8 cellular contexts compared by ENCODE assay signal in the genomic region with DNA sequence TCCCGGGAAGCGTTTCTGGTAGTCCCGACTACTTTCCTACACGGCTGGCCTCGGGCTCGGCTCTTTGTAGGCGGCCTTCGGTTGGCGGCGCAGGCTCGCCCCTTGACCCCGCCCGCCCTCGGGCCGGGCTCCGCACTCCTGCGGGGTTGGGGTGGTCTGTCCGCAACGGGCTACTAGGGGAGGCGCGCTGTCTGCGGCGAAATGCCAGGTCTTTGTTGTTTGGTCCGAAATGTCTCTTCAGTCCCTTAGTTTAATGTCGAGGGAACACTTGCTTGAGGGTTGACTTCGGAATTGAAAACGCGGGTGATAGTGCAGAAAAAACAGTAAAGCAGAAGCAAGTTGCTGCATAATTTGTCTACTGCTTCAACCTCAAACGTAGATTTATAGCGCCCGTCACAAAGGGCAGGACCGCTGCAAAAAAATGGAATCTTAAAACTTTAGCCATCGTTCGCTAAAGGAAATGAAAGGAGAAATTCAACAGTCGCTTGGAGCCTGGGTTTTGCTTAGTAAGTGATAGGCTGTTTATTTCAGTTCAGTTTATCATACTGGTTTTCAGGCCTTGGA. TPM values are rescaled to one million over a fixed set of nuclear protein-coding genes. Genes with fewer than 3 reads are reported as not detected.
DNase-seq lines count a peak whose midpoint lies in the region; ATAC-seq and TF ChIP-seq lines count a peak whose summit lies in the region.

No MANE protein-coding gene starts in this region.

- peaks cover 0 to 9% of the 10 kb centered on the region in 2 experiments for H3K4me1 ChIP-seq in trophoblast cell (ENCODE audit: control insufficient read depth in 1 of 2, insufficient read depth in 2 of 2, low read length in 2 of 2)

- no peak overlapping the region for H2AK5ac ChIP-seq in trophoblast cell (ENCODE audit: low read length)

- peak overlapping the region; percentile 74 for H4K91ac ChIP-seq in trophoblast cell (ENCODE audit: low read depth, low read length)

- H3K4ac ChIP-seq in trophoblast cell (ENCODE audit: low read depth, low read length): no peak overlapping the region

- H3K27me3 Mint-ChIP-seq in CD14-positive monocyte (ENCODE audit: low read depth in 3 of 3): peaks cover 0 to 2% (median 0%) of the 10 kb centered on the region in 3 donors

- no peak overlapping the region for H3K23ac ChIP-seq in trophoblast cell (ENCODE audit: low read length)

- no peaks in the 10 kb centered on the region for H3K27me3 ChIP-seq in trophoblast cell (ENCODE audit: insufficient read depth, low read length)

- H2BK120ac ChIP-seq in trophoblast cell (ENCODE audit: insufficient read depth, low read length, poor library complexity): peak overlapping the region; percentile 77

- H3K4me1 Mint-ChIP-seq in CD14-positive monocyte: peaks cover 64% of the 10 kb centered on the region

- H2BK12ac ChIP-seq in trophoblast cell (ENCODE audit: low read length): no peak overlapping the region

- H3K27ac ChIP-seq in trophoblast cell (ENCODE audit: low read depth, low read length): peak overlapping the region; percentile 91

- H3K9ac ChIP-seq in trophoblast cell (ENCODE audit: low read length): peak overlapping the region; percentile 91

- peak overlapping the region; percentile 74 for H3K4me2 ChIP-seq in trophoblast cell (ENCODE audit: low read length)

- no peak for DNase-seq in CD14-positive monocyte (ENCODE audit: low spot score)
- DNase-seq in SW480 (ENCODE audit: low spot score): peak; percentile 14
- DNase-seq in fibroblast of villous mesenchyme (ENCODE audit: low read depth): peak; percentile 55
- peak in 1 of 2 donors; percentile 44 for DNase-seq in trophoblast cell
- DNase-seq in T1000 (lab: John Stamatoyannopoulos, UW): no peak
- DNase-seq in EL: no peak

- H3K36me3 ChIP-seq in trophoblast cell (ENCODE audit: control insufficient read depth in 1 of 2, insufficient read depth in 2 of 2, low read length in 2 of 2): peaks cover 0 to 5% of the 10 kb centered on the region in 2 experiments

- H3K27ac Mint-ChIP-seq in CD14-positive monocyte: peak overlapping the region; percentile 84 to 98 (median 95)

- TF ChIP-seq CTCF in CD14-positive monocyte (IDR thresholded peaks at IDR 0.05) (no peak), fibroblast of villous mesenchyme (IDR thresholded peaks at IDR 0.05; ENCODE audit: insufficient read depth, low read depth, low read length) (no peak)

- H3K9me3 ChIP-seq in trophoblast cell (ENCODE audit: insufficient read depth, low read depth, low read length): no peaks in the 10 kb centered on the region

- H2BK5ac ChIP-seq in trophoblast cell (ENCODE audit: low read depth, low read length, poor library complexity): peak overlapping the region; percentile 74

- ATAC-seq in GM19328 (IDR thresholded peaks at IDR 0.05; ENCODE audit: unreplicated experiment): peak; percentile 45
- peak; percentile 46 for ATAC-seq in HG03342 (IDR thresholded peaks at IDR 0.05; ENCODE audit: unreplicated experiment)

- peaks cover 11% of the 10 kb centered on the region for H3K79me1 ChIP-seq in trophoblast cell (ENCODE audit: low read length)

- peak overlapping the region; percentile 80 for H3K18ac ChIP-seq in trophoblast cell (ENCODE audit: low read length)

- no CpG with 5 or more reads among the region's 35 CpGs for WGBS in trophoblast cell (ENCODE audit: extremely low coverage, insufficient coverage, insufficient read length)

- H4K12ac ChIP-seq in trophoblast cell (ENCODE audit: low read depth, low read length): peak overlapping the region; percentile 72

- peak overlapping the region; percentile 94 for H3K4me3 ChIP-seq in fibroblast of villous mesenchyme (ENCODE audit: low read depth, low read length)
- H3K4me3 ChIP-seq in trophoblast cell (ENCODE audit: low read depth, low read length): peak overlapping the region; percentile 84

- peak overlapping the region; percentile 92 for H4K8ac ChIP-seq in trophoblast cell (ENCODE audit: low read depth, low read length)

- H2AFZ ChIP-seq in trophoblast cell (ENCODE audit: insufficient read depth, low read length, poor library complexity): peak overlapping the region; percentile 66

- peaks cover 8% of the 10 kb centered on the region for H3K79me2 ChIP-seq in trophoblast cell (ENCODE audit: control insufficient read depth, insufficient read depth, low read length, poor library complexity)

- H3K14ac ChIP-seq in trophoblast cell (ENCODE audit: low read length): peak overlapping the region; percentile 69

- intact Hi-C loops in CD14-positive monocyte (cut with micrococcal nuclease): loop anchor here (5.0 to 10.0 kb wide), 4 partner anchors 90 to 760 kb away; a partner anchor contains a TSS

- H3K9me3 Mint-ChIP-seq in CD14-positive monocyte: no peaks in the 10 kb centered on the region

- H3K4me3 Mint-ChIP-seq in CD14-positive monocyte: peak overlapping the region; percentile 95 to 98

- H3K36me3 Mint-ChIP-seq in CD14-positive monocyte: peaks cover 18 to 24% of the 10 kb centered on the region in 2 donors

RNA-seq across cellular contexts. Expression of a gene that starts 0.4 kb away (rescaled TPM):
- polyA plus RNA-seq in CD14-positive monocyte: 100 to 1,000 TPM in 1 of 2 donors, 10 to 100 TPM in 1; 99.4 to 134 TPM
- total RNA-seq in fibroblast of villous mesenchyme: 76.0 and 104 TPM in 2 replicates
- 47.1 and 47.7 TPM in 2 replicates for polyA plus RNA-seq in trophoblast cell (2013)

RNA-seq across cellular contexts. Expression of a gene that starts 0.5 kb away (rescaled TPM):
- 1 to 10 TPM; 3.9 to 5.3 TPM for polyA plus RNA-seq in CD14-positive monocyte
- 49.9 and 80.3 TPM in 2 replicates for total RNA-seq in fibroblast of villous mesenchyme
- polyA plus RNA-seq in trophoblast cell (2013): 6.1 and 6.3 TPM in 2 replicates

RNA-seq across cellular contexts. Expression of a gene that starts 19.5 kb away (rescaled TPM):
- polyA plus RNA-seq in CD14-positive monocyte: under 1 TPM in 1 of 2 donors, not detected in 1; 0.05 TPM
- total RNA-seq in fibroblast of villous mesenchyme: 3.9 and 6.5 TPM in 2 replicates
- 0.23 and 0.25 TPM in 2 replicates for polyA plus RNA-seq in trophoblast cell (2013)

Comparison
In these comparisons a context has a peak if more than half of its experiments do, and no peak if none do; other contexts are left out.
1. DNase-seq: peak in SW480 (single experiment) and fibroblast of villous mesenchyme (single experiment); none in CD14-positive monocyte (single experiment), T1000 (single experiment) and EL (single experiment).